2 cellular contexts compared by ENCODE assay signal in genomic region chr2:105411720-105412407, GRCh38.
TF ChIP-seq lines count a peak whose summit lies in the region.

No MANE protein-coding gene starts in this region.

TF ChIP-seq in A549, 52 proteins besides CTCF, POLR2A, EP300 and RAD21:
- TF ChIP-seq MYC (IDR thresholded peaks at IDR 0.05; ENCODE audit: borderline replicate concordance, low read length): no peak
- TF ChIP-seq, protein P1, sequence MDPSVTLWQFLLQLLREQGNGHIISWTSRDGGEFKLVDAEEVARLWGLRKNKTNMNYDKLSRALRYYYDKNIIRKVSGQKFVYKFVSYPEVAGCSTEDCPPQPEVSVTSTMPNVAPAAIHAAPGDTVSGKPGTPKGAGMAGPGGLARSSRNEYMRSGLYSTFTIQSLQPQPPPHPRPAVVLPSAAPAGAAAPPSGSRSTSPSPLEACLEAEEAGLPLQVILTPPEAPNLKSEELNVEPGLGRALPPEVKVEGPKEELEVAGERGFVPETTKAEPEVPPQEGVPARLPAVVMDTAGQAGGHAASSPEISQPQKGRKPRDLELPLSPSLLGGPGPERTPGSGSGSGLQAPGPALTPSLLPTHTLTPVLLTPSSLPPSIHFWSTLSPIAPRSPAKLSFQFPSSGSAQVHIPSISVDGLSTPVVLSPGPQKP (IDR thresholded peaks at IDR 0.05; ENCODE audit: low read depth, low read length): no peak
- no peak for TF ChIP-seq FOXS1 (CRISPR knock-in tag; IDR thresholded peaks at IDR 0.05)
- 0 out of 2 replicates have a peak, but pooled peaks have one; percentile 9 for TF ChIP-seq JUNB (IDR thresholded peaks at IDR 0.05)
- no peak for TF ChIP-seq NR3C1 (IDR thresholded peaks at IDR 0.05)

TF ChIP-seq in endothelial cell of umbilical vein, 7 proteins besides CTCF, POLR2A, EP300 and RAD21:
- no peak for TF ChIP-seq POLR2AphosphoS5 (IDR thresholded peaks at IDR 0.05; ENCODE audit: insufficient read depth, low read depth, low read length)
- TF ChIP-seq MYC (IDR thresholded peaks at IDR 0.05; ENCODE audit: low read depth, low read length): no peak
- TF ChIP-seq EZH2 (IDR thresholded peaks at IDR 0.05; ENCODE audit: borderline replicate concordance, low read depth, low read length, severe bottlenecking): no peak
- TF ChIP-seq JUN (IDR thresholded peaks at IDR 0.05; ENCODE audit: borderline replicate concordance, insufficient read depth, insufficient read length, low read depth): no peak
- TF ChIP-seq MAX (IDR thresholded peaks at IDR 0.05; ENCODE audit: insufficient read depth, insufficient read length): no peak
- TF ChIP-seq GATA2 (IDR thresholded peaks at IDR 0.05; ENCODE audit: insufficient read depth, insufficient read length, low read depth, low read length): no peak
- no peak for TF ChIP-seq FOS (IDR thresholded peaks at IDR 0.05; ENCODE audit: borderline replicate concordance, insufficient read depth, low read length)
TF ChIP-seq in endothelial cell of umbilical vein: peak in this region for 0.
